ENCODE assay signal across 26 cellular contexts in the genomic region with DNA sequence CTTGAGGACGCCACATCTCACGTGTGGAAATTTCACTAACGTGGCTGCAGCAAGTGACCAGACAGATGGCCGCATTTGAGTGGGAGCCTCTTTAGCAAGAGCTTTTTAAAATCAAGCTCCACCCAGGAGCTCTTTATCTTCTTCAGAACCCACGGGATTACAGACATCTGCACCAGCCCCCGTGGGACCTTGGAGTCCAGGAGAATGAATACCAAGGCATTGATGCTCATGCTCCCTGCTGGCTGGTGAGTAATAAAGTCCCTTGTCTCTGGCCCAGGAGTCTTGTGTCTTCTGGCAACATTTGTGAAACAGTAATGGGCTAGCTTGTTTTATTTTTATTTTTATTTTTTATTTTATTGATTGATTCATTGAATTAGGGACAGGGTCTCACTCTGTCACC.
A peak's percentile ranks its signal among the peaks of the same experiment; 100 is the strongest.
DNase-seq lines count a peak whose midpoint lies in the region; TF ChIP-seq lines count a peak whose summit lies in the region.
"Had no signal": no experiment of that assay in that cellular context is flagged by ENCODE, and none has a peak within 500 bp of the region (broad histone marks: within the 10 kb centered on the region; RNA-seq: fewer than 3 reads in every experiment).

No MANE protein-coding gene starts in this region.

- TF ChIP-seq CTCF in brain microvascular endothelial cell (IDR thresholded peaks at IDR 0.05; ENCODE audit: low read depth, low read length, missing control alignments): no peak

- no peak overlapping the region for H3K27ac ChIP-seq in brain microvascular endothelial cell
- H3K27ac ChIP-seq: A549, C4-2B, HL-60, RWPE1 had no signal

- in situ Hi-C loops in brain microvascular endothelial cell (cut with HindIII; ENCODE audit: low pct_ligation_motif_present, low sequenced_read_pairs): no loop called here

- H3K4me3 ChIP-seq in MG63 (no peak overlapping the region), brain microvascular endothelial cell (ENCODE audit: low read depth, low read length) (no peak overlapping the region)
- H3K4me3 ChIP-seq: A549, GM23338 had no signal

- H3K36me3 ChIP-seq in MG63: peaks cover 3% of the 10 kb centered on the region; the same call in 1 of the 2 replicates
- H3K36me3 ChIP-seq in brain microvascular endothelial cell (replicated peaks): no peaks in the 10 kb centered on the region

- peaks cover 3% of the 10 kb centered on the region; the same call in 1 of the 2 replicates for H3K9me3 ChIP-seq in MG63
- H3K9me3 ChIP-seq: A549, Caco-2, SK-N-SH had no signal

- no peaks in the 10 kb centered on the region for H3K27me3 ChIP-seq in MG63
- no peaks in the 10 kb centered on the region for H3K27me3 ChIP-seq in brain microvascular endothelial cell (replicated peaks)

- DNase-seq in ELR (ENCODE audit: low read depth): peak; percentile 16
- peak; percentile 33 for DNase-seq in MG63
- DNase-seq in brain microvascular endothelial cell: peak; percentile 26
- DNase-seq in posterior vena cava (ENCODE audit: low spot score): peak; percentile 34
- no peak for DNase-seq in NCI-H345 (lab: John Stamatoyannopoulos, UW)
- DNase-seq in NOMO-1 (lab: John Stamatoyannopoulos, UW; ENCODE audit: unreplicated experiment in 2 of 2): no peak
- no peak for DNase-seq in NCI-H1105 (lab: John Stamatoyannopoulos, UW)
- DNase-seq: Caco-2; CD8-positive, alpha-beta T cell; EL; GF-D8; H9; MV-4-11; NCI-H1105 treated with DMSO at 0.1 percent for 48 hours; NCI-H146; NCI-H2029; NCI-H446 treated with DMSO at 0.1 percent for 48 hours; NCI-H526; SHP77; SK-N-SH; T-helper 17 cell had no signal

- intact Hi-C loops in posterior vena cava (cut with DNase I): no loop called here

Comparison
In these comparisons a context has a peak if more than half of its experiments do, and no peak if none do; other contexts are left out.
1. DNase-seq: peak in ELR (single experiment), MG63 (single experiment), brain microvascular endothelial cell (single experiment) and posterior vena cava (single experiment); none in NCI-H345 (single experiment), NOMO-1 (0 of 2) and NCI-H1105 (single experiment).